In the genomic region with DNA sequence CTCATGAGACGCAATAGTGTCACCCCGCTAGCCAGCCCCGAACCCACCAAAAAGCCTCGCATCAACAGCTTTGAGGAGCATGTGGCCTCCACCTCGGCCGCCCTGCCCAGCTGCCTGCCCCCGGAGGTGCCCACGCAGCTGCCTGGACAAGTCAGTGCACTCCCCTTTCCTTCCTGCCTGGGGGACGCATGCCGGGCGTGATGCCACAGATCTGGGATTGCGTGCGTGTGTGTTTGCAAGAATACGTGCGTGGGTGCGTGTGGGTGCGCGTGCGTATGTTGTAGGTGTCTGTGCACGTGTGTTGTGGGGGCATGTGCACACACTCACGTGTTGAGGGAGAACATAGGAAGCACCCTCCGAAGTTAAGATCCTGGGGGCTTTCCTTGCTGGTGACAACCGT, we compare ENCODE assay signal across 1 cellular context.
TF ChIP-seq lines count a peak whose summit lies in the region.

No MANE protein-coding gene starts in this region.

TF ChIP-seq in GM23338, 12 proteins besides CTCF, POLR2A, EP300 and RAD21 (continued from another document):
- TF ChIP-seq, protein P1, sequence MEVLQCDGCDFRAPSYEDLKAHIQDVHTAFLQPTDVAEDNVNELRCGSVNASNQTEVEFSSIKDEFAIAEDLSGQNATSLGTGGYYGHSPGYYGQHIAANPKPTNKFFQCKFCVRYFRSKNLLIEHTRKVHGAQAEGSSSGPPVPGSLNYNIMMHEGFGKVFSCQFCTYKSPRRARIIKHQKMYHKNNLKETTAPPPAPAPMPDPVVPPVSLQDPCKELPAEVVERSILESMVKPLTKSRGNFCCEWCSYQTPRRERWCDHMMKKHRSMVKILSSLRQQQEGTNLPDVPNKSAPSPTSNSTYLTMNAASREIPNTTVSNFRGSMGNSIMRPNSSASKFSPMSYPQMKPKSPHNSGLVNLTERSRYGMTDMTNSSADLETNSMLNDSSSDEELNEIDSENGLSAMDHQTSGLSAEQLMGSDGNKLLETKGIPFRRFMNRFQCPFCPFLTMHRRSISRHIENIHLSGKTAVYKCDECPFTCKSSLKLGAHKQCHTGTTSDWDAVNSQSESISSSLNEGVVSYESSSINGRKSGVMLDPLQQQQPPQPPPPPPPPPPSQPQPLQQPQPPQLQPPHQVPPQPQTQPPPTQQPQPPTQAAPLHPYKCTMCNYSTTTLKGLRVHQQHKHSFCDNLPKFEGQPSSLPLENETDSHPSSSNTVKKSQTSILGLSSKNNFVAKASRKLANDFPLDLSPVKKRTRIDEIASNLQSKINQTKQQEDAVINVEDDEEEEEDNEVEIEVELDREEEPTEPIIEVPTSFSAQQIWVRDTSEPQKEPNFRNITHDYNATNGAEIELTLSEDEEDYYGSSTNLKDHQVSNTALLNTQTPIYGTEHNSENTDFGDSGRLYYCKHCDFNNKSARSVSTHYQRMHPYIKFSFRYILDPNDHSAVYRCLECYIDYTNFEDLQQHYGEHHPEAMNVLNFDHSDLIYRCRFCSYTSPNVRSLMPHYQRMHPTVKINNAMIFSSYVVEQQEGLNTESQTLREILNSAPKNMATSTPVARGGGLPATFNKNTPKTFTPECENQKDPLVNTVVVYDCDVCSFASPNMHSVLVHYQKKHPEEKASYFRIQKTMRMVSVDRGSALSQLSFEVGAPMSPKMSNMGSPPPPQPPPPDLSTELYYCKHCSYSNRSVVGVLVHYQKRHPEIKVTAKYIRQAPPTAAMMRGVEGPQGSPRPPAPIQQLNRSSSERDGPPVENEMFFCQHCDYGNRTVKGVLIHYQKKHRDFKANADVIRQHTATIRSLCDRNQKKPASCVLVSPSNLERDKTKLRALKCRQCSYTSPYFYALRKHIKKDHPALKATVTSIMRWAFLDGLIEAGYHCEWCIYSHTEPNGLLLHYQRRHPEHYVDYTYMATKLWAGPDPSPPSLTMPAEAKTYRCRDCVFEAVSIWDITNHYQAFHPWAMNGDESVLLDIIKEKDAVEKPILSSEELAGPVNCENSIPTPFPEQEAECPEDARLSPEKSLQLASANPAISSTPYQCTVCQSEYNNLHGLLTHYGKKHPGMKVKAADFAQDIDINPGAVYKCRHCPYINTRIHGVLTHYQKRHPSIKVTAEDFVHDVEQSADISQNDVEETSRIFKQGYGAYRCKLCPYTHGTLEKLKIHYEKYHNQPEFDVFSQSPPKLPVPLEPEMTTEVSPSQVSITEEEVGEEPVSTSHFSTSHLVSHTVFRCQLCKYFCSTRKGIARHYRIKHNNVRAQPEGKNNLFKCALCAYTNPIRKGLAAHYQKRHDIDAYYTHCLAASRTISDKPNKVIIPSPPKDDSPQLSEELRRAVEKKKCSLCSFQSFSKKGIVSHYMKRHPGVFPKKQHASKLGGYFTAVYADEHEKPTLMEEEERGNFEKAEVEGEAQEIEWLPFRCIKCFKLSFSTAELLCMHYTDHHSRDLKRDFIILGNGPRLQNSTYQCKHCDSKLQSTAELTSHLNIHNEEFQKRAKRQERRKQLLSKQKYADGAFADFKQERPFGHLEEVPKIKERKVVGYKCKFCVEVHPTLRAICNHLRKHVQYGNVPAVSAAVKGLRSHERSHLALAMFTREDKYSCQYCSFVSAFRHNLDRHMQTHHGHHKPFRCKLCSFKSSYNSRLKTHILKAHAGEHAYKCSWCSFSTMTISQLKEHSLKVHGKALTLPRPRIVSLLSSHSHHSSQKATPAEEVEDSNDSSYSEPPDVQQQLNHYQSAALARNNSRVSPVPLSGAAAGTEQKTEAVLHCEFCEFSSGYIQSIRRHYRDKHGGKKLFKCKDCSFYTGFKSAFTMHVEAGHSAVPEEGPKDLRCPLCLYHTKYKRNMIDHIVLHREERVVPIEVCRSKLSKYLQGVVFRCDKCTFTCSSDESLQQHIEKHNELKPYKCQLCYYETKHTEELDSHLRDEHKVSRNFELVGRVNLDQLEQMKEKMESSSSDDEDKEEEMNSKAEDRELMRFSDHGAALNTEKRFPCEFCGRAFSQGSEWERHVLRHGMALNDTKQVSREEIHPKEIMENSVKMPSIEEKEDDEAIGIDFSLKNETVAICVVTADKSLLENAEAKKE (CRISPR knock-in tag; IDR thresholded peaks at IDR 0.05): no peak
- TF ChIP-seq CREB1 (CRISPR knock-in tag; IDR thresholded peaks at IDR 0.05; ENCODE audit: low read depth): no peak
- no peak for TF ChIP-seq POLR2AphosphoS5 (IDR thresholded peaks at IDR 0.05; ENCODE audit: low read depth)
- TF ChIP-seq ZNF331 (CRISPR knock-in tag; IDR thresholded peaks at IDR 0.05; ENCODE audit: low read depth): no peak
- no peak for TF ChIP-seq NANOG (IDR thresholded peaks at IDR 0.05; ENCODE audit: borderline replicate concordance)
TF ChIP-seq in GM23338: peak in this region for 0.
